ENCODE assay signal across 1 cellular context in the genomic region with DNA sequence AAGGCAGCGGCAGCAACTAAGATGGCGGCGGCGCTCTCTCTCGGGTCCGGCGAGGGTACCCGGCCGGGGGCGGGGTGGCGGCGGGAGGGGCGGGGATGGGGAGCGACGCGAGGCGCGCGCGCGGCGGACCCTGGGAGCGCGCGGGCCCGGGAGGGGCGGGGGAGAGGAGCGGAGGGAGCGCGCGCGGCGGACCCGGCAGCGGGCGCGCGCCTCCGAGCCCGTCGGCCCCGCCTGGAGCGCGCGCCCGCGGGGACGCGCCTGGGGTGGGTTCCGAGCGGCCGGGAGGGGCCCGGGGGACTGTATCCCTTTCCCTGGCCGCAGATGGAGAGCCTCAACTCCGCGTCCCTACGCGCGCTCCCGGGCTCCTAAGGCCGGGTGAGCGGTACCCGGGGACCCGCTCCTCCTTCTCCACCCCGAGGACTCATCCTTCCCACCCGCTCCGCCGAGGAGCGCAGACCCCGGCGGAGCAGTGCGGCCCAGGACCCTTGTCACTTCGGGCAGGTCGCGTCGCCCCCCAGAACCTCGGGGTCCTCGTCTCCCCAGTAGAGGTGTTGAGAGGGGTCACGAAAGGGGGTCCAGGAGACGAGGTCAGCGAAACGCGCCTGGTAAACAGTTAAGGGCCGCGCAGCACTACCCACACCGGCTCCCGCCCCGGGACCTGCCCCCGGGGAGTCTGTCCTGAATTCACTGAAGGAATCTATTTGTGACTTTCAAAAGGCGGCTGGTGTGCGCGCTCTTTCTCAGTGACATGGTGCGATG.
TF ChIP-seq lines count a peak whose summit lies in the region.

TSS of gene CLSTN1 (minus strand) at position 23 of the 759 bp plus-strand sequence. CDS start 232 bp downstream, outside the sequence.

TF ChIP-seq in HepG2, 621 proteins besides CTCF, POLR2A, EP300 and RAD21 (continued from another document):
- no peak; the same call in 1 of the 2 replicates for TF ChIP-seq ZNF281 (CRISPR knock-in tag; IDR thresholded peaks at IDR 0.05; ENCODE audit: borderline replicate concordance)
- TF ChIP-seq KLF12 (CRISPR knock-in tag; IDR thresholded peaks at IDR 0.05; ENCODE audit: borderline replicate concordance): 0 out of 2 replicates have a peak, but pooled peaks have one; percentile 48
- TF ChIP-seq CENPBD1 (CRISPR knock-in tag; IDR thresholded peaks at IDR 0.05; ENCODE audit: borderline replicate concordance, low read depth): no peak
- TF ChIP-seq KLF11 (CRISPR knock-in tag; IDR thresholded peaks at IDR 0.05): 0 out of 2 replicates have a peak, but pooled peaks have one; percentile 27
- TF ChIP-seq ZNF850 (CRISPR knock-in tag; conservative IDR thresholded peaks at IDR 0.05): no peak
- no peak for TF ChIP-seq POLR2AphosphoS2 (IDR thresholded peaks at IDR 0.05; ENCODE audit: low read depth, low read length)
- TF ChIP-seq, protein P1, sequence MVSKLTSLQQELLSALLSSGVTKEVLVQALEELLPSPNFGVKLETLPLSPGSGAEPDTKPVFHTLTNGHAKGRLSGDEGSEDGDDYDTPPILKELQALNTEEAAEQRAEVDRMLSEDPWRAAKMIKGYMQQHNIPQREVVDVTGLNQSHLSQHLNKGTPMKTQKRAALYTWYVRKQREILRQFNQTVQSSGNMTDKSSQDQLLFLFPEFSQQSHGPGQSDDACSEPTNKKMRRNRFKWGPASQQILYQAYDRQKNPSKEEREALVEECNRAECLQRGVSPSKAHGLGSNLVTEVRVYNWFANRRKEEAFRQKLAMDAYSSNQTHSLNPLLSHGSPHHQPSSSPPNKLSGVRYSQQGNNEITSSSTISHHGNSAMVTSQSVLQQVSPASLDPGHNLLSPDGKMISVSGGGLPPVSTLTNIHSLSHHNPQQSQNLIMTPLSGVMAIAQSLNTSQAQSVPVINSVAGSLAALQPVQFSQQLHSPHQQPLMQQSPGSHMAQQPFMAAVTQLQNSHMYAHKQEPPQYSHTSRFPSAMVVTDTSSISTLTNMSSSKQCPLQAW (CRISPR knock-in tag; IDR thresholded peaks at IDR 0.05): no peak
- TF ChIP-seq, protein P2, sequence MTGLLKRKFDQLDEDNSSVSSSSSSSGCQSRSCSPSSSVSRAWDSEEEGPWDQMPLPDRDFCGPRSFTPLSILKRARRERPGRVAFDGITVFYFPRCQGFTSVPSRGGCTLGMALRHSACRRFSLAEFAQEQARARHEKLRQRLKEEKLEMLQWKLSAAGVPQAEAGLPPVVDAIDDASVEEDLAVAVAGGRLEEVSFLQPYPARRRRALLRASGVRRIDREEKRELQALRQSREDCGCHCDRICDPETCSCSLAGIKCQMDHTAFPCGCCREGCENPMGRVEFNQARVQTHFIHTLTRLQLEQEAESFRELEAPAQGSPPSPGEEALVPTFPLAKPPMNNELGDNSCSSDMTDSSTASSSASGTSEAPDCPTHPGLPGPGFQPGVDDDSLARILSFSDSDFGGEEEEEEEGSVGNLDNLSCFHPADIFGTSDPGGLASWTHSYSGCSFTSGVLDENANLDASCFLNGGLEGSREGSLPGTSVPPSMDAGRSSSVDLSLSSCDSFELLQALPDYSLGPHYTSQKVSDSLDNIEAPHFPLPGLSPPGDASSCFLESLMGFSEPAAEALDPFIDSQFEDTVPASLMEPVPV (CRISPR knock-in tag; IDR thresholded peaks at IDR 0.05): 0 out of 2 replicates have a peak, but pooled peaks have one; percentile 16
- TF ChIP-seq, protein P3, sequence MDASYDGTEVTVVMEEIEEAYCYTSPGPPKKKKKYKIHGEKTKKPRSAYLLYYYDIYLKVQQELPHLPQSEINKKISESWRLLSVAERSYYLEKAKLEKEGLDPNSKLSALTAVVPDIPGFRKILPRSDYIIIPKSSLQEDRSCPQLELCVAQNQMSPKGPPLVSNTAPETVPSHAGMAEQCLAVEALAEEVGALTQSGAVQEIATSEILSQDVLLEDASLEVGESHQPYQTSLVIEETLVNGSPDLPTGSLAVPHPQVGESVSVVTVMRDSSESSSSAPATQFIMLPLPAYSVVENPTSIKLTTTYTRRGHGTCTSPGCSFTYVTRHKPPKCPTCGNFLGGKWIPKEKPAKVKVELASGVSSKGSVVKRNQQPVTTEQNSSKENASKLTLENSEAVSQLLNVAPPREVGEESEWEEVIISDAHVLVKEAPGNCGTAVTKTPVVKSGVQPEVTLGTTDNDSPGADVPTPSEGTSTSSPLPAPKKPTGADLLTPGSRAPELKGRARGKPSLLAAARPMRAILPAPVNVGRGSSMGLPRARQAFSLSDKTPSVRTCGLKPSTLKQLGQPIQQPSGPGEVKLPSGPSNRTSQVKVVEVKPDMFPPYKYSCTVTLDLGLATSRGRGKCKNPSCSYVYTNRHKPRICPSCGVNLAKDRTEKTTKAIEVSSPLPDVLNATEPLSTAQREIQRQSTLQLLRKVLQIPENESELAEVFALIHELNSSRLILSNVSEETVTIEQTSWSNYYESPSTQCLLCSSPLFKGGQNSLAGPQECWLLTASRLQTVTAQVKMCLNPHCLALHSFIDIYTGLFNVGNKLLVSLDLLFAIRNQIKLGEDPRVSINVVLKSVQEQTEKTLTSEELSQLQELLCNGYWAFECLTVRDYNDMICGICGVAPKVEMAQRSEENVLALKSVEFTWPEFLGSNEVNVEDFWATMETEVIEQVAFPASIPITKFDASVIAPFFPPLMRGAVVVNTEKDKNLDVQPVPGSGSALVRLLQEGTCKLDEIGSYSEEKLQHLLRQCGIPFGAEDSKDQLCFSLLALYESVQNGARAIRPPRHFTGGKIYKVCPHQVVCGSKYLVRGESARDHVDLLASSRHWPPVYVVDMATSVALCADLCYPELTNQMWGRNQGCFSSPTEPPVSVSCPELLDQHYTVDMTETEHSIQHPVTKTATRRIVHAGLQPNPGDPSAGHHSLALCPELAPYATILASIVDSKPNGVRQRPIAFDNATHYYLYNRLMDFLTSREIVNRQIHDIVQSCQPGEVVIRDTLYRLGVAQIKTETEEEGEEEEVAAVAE (CRISPR knock-in tag; IDR thresholded peaks at IDR 0.05; ENCODE audit: borderline replicate concordance): no peak
- TF ChIP-seq, protein P4, sequence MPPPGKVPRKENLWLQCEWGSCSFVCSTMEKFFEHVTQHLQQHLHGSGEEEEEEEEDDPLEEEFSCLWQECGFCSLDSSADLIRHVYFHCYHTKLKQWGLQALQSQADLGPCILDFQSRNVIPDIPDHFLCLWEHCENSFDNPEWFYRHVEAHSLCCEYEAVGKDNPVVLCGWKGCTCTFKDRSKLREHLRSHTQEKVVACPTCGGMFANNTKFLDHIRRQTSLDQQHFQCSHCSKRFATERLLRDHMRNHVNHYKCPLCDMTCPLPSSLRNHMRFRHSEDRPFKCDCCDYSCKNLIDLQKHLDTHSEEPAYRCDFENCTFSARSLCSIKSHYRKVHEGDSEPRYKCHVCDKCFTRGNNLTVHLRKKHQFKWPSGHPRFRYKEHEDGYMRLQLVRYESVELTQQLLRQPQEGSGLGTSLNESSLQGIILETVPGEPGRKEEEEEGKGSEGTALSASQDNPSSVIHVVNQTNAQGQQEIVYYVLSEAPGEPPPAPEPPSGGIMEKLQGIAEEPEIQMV (CRISPR knock-in tag; IDR thresholded peaks at IDR 0.05; ENCODE audit: low read depth): peak; percentile 100
- TF ChIP-seq TBX2 (CRISPR knock-in tag; IDR thresholded peaks at IDR 0.05; ENCODE audit: borderline replicate concordance): 0 out of 2 replicates have a peak, but pooled peaks have one; percentile 3
- TF ChIP-seq NFE2L1 (CRISPR knock-in tag; IDR thresholded peaks at IDR 0.05; ENCODE audit: borderline replicate concordance): no peak
- peak; percentile 39; the same call in 1 of the 2 replicates for TF ChIP-seq PHF21A (CRISPR knock-in tag; IDR thresholded peaks at IDR 0.05)
- peak; percentile 8; the same call in 1 of the 2 replicates for TF ChIP-seq SAP130 (CRISPR knock-in tag; IDR thresholded peaks at IDR 0.05; ENCODE audit: low read depth)
- TF ChIP-seq TOE1 (CRISPR knock-in tag; IDR thresholded peaks at IDR 0.05): no peak
- TF ChIP-seq ZMYM4 (CRISPR knock-in tag; IDR thresholded peaks at IDR 0.05): 0 out of 2 replicates have a peak, but pooled peaks have one; percentile 19
- peak; percentile 21; the same call in 1 of the 2 replicates for TF ChIP-seq HDAC1 (CRISPR knock-in tag; IDR thresholded peaks at IDR 0.05)
- TF ChIP-seq, protein P5, sequence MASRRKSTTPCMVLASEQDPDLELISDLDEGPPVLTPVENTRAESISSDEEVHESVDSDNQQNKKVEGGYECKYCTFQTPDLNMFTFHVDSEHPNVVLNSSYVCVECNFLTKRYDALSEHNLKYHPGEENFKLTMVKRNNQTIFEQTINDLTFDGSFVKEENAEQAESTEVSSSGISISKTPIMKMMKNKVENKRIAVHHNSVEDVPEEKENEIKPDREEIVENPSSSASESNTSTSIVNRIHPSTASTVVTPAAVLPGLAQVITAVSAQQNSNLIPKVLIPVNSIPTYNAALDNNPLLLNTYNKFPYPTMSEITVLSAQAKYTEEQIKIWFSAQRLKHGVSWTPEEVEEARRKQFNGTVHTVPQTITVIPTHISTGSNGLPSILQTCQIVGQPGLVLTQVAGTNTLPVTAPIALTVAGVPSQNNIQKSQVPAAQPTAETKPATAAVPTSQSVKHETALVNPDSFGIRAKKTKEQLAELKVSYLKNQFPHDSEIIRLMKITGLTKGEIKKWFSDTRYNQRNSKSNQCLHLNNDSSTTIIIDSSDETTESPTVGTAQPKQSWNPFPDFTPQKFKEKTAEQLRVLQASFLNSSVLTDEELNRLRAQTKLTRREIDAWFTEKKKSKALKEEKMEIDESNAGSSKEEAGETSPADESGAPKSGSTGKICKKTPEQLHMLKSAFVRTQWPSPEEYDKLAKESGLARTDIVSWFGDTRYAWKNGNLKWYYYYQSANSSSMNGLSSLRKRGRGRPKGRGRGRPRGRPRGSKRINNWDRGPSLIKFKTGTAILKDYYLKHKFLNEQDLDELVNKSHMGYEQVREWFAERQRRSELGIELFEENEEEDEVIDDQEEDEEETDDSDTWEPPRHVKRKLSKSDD (CRISPR knock-in tag; IDR thresholded peaks at IDR 0.05; ENCODE audit: low read depth): peak; percentile 80; the same call in 1 of the 2 replicates
- no peak for TF ChIP-seq DR1 (CRISPR knock-in tag; IDR thresholded peaks at IDR 0.05)
- no peak for TF ChIP-seq ZNF720 (CRISPR knock-in tag; IDR thresholded peaks at IDR 0.05)
- TF ChIP-seq PTBP1 (IDR thresholded peaks at IDR 0.05; ENCODE audit: low read depth, low read length, poor library complexity, severe bottlenecking): no peak
- peak; percentile 74; the same call in 1 of the 2 replicates for TF ChIP-seq HES4 (CRISPR knock-in tag; IDR thresholded peaks at IDR 0.05; ENCODE audit: borderline replicate concordance)
- 0 out of 2 replicates have a peak, but pooled peaks have one; percentile 32 for TF ChIP-seq ZC3H13 (CRISPR knock-in tag; IDR thresholded peaks at IDR 0.05)
- TF ChIP-seq NFYB (CRISPR knock-in tag; IDR thresholded peaks at IDR 0.05): no peak
- peak; percentile 14 for TF ChIP-seq ZFY (CRISPR knock-in tag; IDR thresholded peaks at IDR 0.05)
- peak; percentile 52; the same call in 1 of the 2 replicates for TF ChIP-seq KMT2B (CRISPR knock-in tag; IDR thresholded peaks at IDR 0.05)
- peak; percentile 52 for TF ChIP-seq PATZ1 (CRISPR knock-in tag; IDR thresholded peaks at IDR 0.05)
- TF ChIP-seq SETDB1 (CRISPR knock-in tag; IDR thresholded peaks at IDR 0.05; ENCODE audit: borderline replicate concordance): no peak
- TF ChIP-seq ZBTB38 (CRISPR knock-in tag; IDR thresholded peaks at IDR 0.05): no peak
- peak; percentile 28; the same call in 1 of the 2 replicates for TF ChIP-seq GABPB1 (CRISPR knock-in tag; IDR thresholded peaks at IDR 0.05)
- TF ChIP-seq CAMTA2 (CRISPR knock-in tag; IDR thresholded peaks at IDR 0.05; ENCODE audit: borderline replicate concordance): no peak
- TF ChIP-seq ZNF777 (CRISPR knock-in tag; IDR thresholded peaks at IDR 0.05): 0 out of 2 replicates have a peak, but pooled peaks have one; percentile 24
